Comparison of ENCODE assay signal across 2 cellular contexts in the genomic region with DNA sequence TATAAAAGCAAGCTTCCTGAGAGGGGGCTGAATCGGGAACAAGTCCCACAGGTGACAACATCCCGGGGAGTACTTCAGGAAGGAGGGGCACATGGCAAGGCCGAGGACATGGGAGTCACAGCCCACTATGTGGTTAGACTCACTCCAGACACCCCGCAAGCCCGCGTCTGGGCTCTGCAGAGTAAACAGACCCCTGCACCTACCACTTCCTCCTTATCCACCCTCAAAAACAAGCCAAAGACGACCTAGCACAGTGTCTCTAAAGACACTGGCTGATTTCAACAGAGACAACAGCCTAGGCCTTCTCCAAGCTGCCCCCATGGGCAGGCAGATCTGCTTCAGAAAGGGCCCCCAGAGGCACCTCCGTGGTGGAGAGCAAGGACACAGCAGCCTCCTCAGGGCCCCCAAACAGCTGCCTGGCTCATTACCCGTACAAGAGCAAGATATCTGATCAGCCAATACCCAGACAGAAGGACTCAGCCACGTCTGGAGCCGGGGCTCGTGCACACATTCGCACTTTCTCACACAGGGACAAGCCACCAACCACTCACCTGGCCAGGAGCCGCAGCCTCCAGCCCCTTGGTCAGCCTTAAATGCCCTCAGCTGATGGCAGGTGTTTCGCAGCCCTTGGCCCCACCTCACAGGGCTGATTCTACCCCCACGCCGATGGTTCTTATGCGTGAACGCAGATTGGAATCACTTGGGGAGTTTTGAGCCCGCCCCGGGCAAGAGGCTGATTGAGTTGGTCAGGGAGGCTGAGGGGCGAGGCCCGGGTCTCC.
TF ChIP-seq lines count a peak whose summit lies in the region.

No MANE protein-coding gene starts in this region.

TF ChIP-seq in GM23338, 12 proteins besides CTCF, POLR2A, EP300 and RAD21:
- TF ChIP-seq JUNB (IDR thresholded peaks at IDR 0.05; ENCODE audit: unreplicated experiment) (no peak), ZNF114 (CRISPR knock-in tag; IDR thresholded peaks at IDR 0.05) (no peak), ZNF331 (CRISPR knock-in tag; IDR thresholded peaks at IDR 0.05; ENCODE audit: low read depth) (no peak), CREB1 (CRISPR knock-in tag; IDR thresholded peaks at IDR 0.05; ENCODE audit: low read depth) (no peak)

TF ChIP-seq in K562, 482 proteins besides CTCF, POLR2A, EP300 and RAD21:
- TF ChIP-seq, protein P1, sequence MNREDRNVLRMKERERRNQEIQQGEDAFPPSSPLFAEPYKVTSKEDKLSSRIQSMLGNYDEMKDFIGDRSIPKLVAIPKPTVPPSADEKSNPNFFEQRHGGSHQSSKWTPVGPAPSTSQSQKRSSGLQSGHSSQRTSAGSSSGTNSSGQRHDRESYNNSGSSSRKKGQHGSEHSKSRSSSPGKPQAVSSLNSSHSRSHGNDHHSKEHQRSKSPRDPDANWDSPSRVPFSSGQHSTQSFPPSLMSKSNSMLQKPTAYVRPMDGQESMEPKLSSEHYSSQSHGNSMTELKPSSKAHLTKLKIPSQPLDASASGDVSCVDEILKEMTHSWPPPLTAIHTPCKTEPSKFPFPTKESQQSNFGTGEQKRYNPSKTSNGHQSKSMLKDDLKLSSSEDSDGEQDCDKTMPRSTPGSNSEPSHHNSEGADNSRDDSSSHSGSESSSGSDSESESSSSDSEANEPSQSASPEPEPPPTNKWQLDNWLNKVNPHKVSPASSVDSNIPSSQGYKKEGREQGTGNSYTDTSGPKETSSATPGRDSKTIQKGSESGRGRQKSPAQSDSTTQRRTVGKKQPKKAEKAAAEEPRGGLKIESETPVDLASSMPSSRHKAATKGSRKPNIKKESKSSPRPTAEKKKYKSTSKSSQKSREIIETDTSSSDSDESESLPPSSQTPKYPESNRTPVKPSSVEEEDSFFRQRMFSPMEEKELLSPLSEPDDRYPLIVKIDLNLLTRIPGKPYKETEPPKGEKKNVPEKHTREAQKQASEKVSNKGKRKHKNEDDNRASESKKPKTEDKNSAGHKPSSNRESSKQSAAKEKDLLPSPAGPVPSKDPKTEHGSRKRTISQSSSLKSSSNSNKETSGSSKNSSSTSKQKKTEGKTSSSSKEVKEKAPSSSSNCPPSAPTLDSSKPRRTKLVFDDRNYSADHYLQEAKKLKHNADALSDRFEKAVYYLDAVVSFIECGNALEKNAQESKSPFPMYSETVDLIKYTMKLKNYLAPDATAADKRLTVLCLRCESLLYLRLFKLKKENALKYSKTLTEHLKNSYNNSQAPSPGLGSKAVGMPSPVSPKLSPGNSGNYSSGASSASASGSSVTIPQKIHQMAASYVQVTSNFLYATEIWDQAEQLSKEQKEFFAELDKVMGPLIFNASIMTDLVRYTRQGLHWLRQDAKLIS (CRISPR knock-in tag; IDR thresholded peaks at IDR 0.05), result no peak
- peak; percentile 46; the same call in 1 of the 2 replicates for TF ChIP-seq SPI1 (IDR thresholded peaks at IDR 0.05; ENCODE audit: borderline replicate concordance, low read depth, low read length)
TF ChIP-seq in K562: peak in this region for 1.
